Comparison of ENCODE assay signal across 9 cellular contexts in genomic region chr2:219344756-219345458, GRCh38. TPM values are rescaled to one million over a fixed set of nuclear protein-coding genes. Genes with fewer than 3 reads are reported as not detected.
A peak's percentile ranks its signal among the peaks of the same experiment; 100 is the strongest.
DNase-seq lines count a peak whose midpoint lies in the region; ATAC-seq and FAIRE-seq lines count a peak whose summit lies in the region.
"Had no signal": no experiment of that assay in that cellular context is flagged by ENCODE, and none has a peak within 500 bp of the region (broad histone marks: within the 10 kb centered on the region; RNA-seq: fewer than 3 reads in every experiment).

No MANE protein-coding gene starts in this region.

- FAIRE-seq in islet of Langerhans (lab: Jason Lieb, UNC): peak; percentile 68

- H3K4me1 ChIP-seq in BLaER1 treated with 17β-estradiol and CSF1 and Interleukin-3, amounts not matched to agents 10 nM and 100 nM: peaks cover 10 to 46% (median 19%) of the 10 kb centered on the region in 10 experiments

- peak overlapping the region in 7 of 11 experiments; percentile 24 to 92 (median 84); a peak in 13 of 22 replicates for H3K27ac ChIP-seq in BLaER1 treated with 17β-estradiol and CSF1 and Interleukin-3, amounts not matched to agents 10 nM and 100 nM

- H3K4me3 Mint-ChIP-seq in activated T-cell treated with anti-CD3 and anti-CD28 coated beads, Interleukin-2, amount 50 U/mL, for 72 hours: no peak overlapping the region

- no peaks in the 10 kb centered on the region for H3K36me3 ChIP-seq in BLaER1 treated with 17β-estradiol and CSF1 and Interleukin-3, amounts not matched to agents 10 nM and 100 nM

- peaks cover 22% of the 10 kb centered on the region for H3K27me3 Mint-ChIP-seq in activated T-cell treated with anti-CD3 and anti-CD28 coated beads, Interleukin-2, amount 50 U/mL, for 72 hours (ENCODE audit: low read depth)

- H3K27me3 ChIP-seq in BLaER1 treated with 17β-estradiol and CSF1 and Interleukin-3, amounts not matched to agents 10 nM and 100 nM: no peaks in the 10 kb centered on the region

- no peaks in the 10 kb centered on the region for H4K20me1 ChIP-seq in BLaER1 treated with 17β-estradiol and CSF1 and Interleukin-3, amounts not matched to agents 10 nM and 100 nM

- H3K9me3 ChIP-seq in BLaER1 treated with 17β-estradiol and CSF1 and Interleukin-3, amounts not matched to agents 10 nM and 100 nM (replicated peaks in 1 of 11): no peaks in the 10 kb centered on the region

- no peak for ATAC-seq in activated T-cell treated with anti-CD3 and anti-CD28 coated beads, Interleukin-2, amount 50 U/mL, for 72 hours (replicated peaks in 1 of 2)
- no peak for ATAC-seq in GM18907 (IDR thresholded peaks at IDR 0.05; ENCODE audit: unreplicated experiment)

- no peaks in the 10 kb centered on the region for H3K9me3 Mint-ChIP-seq in activated T-cell treated with anti-CD3 and anti-CD28 coated beads, Interleukin-2, amount 50 U/mL, for 72 hours

- H3K27ac Mint-ChIP-seq in activated T-cell treated with anti-CD3 and anti-CD28 coated beads, Interleukin-2, amount 50 U/mL, for 72 hours: no peak overlapping the region

- peak overlapping the region; percentile 29 to 93 (median 51); a peak in 21 of 22 replicates for H3K4me2 ChIP-seq in BLaER1 treated with 17β-estradiol and CSF1 and Interleukin-3, amounts not matched to agents 10 nM and 100 nM

- DNase-seq in NCI-H1694 (lab: John Stamatoyannopoulos, UW) (peak; percentile 82), amygdala (lab: John Stamatoyannopoulos, UW) (peak in 35 of 56 donors; percentile 2 to 75 (median 28)), D341Med (ENCODE audit: low spot score) (no peak), NCI-H1930 (lab: John Stamatoyannopoulos, UW) (no peak)
- DNase-seq in activated T-cell treated with anti-CD3 and anti-CD28 coated beads, Interleukin-2, amount 50 U/mL, for 72 hours: no peak

- H3K36me3 Mint-ChIP-seq in activated T-cell treated with anti-CD3 and anti-CD28 coated beads, Interleukin-2, amount 50 U/mL, for 72 hours (ENCODE audit: insufficient read depth in 2 of 2): no peaks in the 10 kb centered on the region

- H3K4me3 ChIP-seq in BLaER1 treated with 17β-estradiol and CSF1 and Interleukin-3, amounts not matched to agents 10 nM and 100 nM: peak overlapping the region in 4 of 10 experiments; percentile 31 to 39 (median 36); a peak in 5 of 20 replicates

- no peaks in the 10 kb centered on the region for H3K4me1 Mint-ChIP-seq in activated T-cell treated with anti-CD3 and anti-CD28 coated beads, Interleukin-2, amount 50 U/mL, for 72 hours (ENCODE audit: low read depth)

- peak overlapping the region in 7 of 11 experiments; percentile 19 to 82 (median 73); a peak in 12 of 22 replicates for H3K9ac ChIP-seq in BLaER1 treated with 17β-estradiol and CSF1 and Interleukin-3, amounts not matched to agents 10 nM and 100 nM

RNA-seq across cellular contexts. Expression of gene RESP18, which starts 12.4 kb away (rescaled TPM):
- not detected for total RNA-seq in activated T-cell treated with anti-CD3 and anti-CD28 coated beads, Interleukin-2, amount 50 U/mL, for 72 hours
- total RNA-seq: glomerular endothelial cell had no signal

RNA-seq across cellular contexts. Expression of gene PTPRN, which starts 35.7 kb away (rescaled TPM):
- 1 to 10 TPM; 1.7 to 2.5 TPM for total RNA-seq in activated T-cell treated with anti-CD3 and anti-CD28 coated beads, Interleukin-2, amount 50 U/mL, for 72 hours

RNA-seq across cellular contexts. Expression of gene DNPEP, which starts 42.8 kb away (rescaled TPM):
- total RNA-seq in activated T-cell treated with anti-CD3 and anti-CD28 coated beads, Interleukin-2, amount 50 U/mL, for 72 hours: 10 to 100 TPM; 61.5 to 71.0 TPM

Comparison
In these comparisons a context has a peak if more than half of its experiments do, and no peak if none do; other contexts are left out.
1. DNase-seq: peak in NCI-H1694 (single experiment) and amygdala (35 of 56); none in D341Med (single experiment), NCI-H1930 (0 of 2) and activated T-cell treated with anti-CD3 and anti-CD28 coated beads, Interleukin-2, amount 50 U/mL, for 72 hours (0 of 2).